8 cellular contexts compared by ENCODE assay signal in genomic region chr1:8370046-8370881, GRCh38. TPM values are rescaled to one million over a fixed set of nuclear protein-coding genes. Genes with fewer than 3 reads are reported as not detected.
DNase-seq lines count a peak whose midpoint lies in the region; ATAC-seq and TF ChIP-seq lines count a peak whose summit lies in the region.
"Had no signal": no experiment of that assay in that cellular context is flagged by ENCODE, and none has a peak within 500 bp of the region (broad histone marks: within the 10 kb centered on the region; RNA-seq: fewer than 3 reads in every experiment).

No MANE protein-coding gene starts in this region.

- H3K27ac ChIP-seq in HUES6 (ENCODE audit: low read depth, low read length): peak overlapping the region; percentile 16; the same call in 1 of the 2 replicates
- peak overlapping the region; percentile 76 for H3K27ac ChIP-seq in layer of hippocampus (ENCODE audit: low read depth, low read length)
- H3K27ac ChIP-seq in stomach: peak overlapping the region in 4 of 5 donors; percentile 80 to 88 (median 82)

- no peaks in the 10 kb centered on the region for H3K27me3 Mint-ChIP-seq in T-helper 17 cell

- no peak overlapping the region for H3K4me3 Mint-ChIP-seq in T-helper 17 cell

- H3K4me1 Mint-ChIP-seq in T-helper 17 cell: peaks cover 43% of the 10 kb centered on the region

- H3K4me3 ChIP-seq in HUES6 (ENCODE audit: low read depth, low read length) (no peak overlapping the region), stomach (no peak overlapping the region)

- H3K4me1 ChIP-seq in HUES6 (ENCODE audit: control insufficient read depth, insufficient read depth, low read length) (peaks cover 51% of the 10 kb centered on the region), stomach (peaks cover 71 to 100% (median 84%) of the 10 kb centered on the region in 4 donors)

- H3K27me3 ChIP-seq in HUES6 (ENCODE audit: control insufficient read depth, insufficient read depth, low read length) (no peaks in the 10 kb centered on the region), layer of hippocampus (ENCODE audit: control insufficient read depth, insufficient read depth, low read length) (no peaks in the 10 kb centered on the region), stomach (no peaks in the 10 kb centered on the region)

- no peak for TF ChIP-seq POLR2A in stomach (IDR thresholded peaks at IDR 0.05)

- no peak for DNase-seq in T-helper 17 cell
- DNase-seq in stomach: no peak
- DNase-seq in GM20000 (ENCODE audit: low spot score): no peak
- no peak for DNase-seq in pons (ENCODE audit: low spot score)
- DNase-seq: activated CD4-positive, CD25-positive, alpha-beta regulatory T cell treated with anti-CD3 and anti-CD28 coated beads, Interleukin-2, amount 50 U/mL, for 72 hours had no signal

- 56 to 68% (median 61%) methylated on average over 14 of the region's 14 CpGs for WGBS in stomach, 5 donors

- no peak overlapping the region for H3K9ac ChIP-seq in HUES6 (ENCODE audit: low read length)

- peaks cover 3% of the 10 kb centered on the region for H3K36me3 Mint-ChIP-seq in T-helper 17 cell (ENCODE audit: low read depth)

- intact Hi-C loops in stomach (cut with DNase I; ENCODE audit: low total_unique reads): no loop called here

- H3K9me3 ChIP-seq in HUES6 (ENCODE audit: control insufficient read depth, insufficient read depth, low read depth, low read length): no peaks in the 10 kb centered on the region
- H3K9me3 ChIP-seq in T-helper 17 cell (ENCODE audit: control insufficient read depth, low read length, poor library complexity, severe bottlenecking): no peaks in the 10 kb centered on the region
- no peaks in the 10 kb centered on the region for H3K9me3 ChIP-seq in stomach

- ATAC-seq in T-helper 17 cell (no peak), HG03521 (IDR thresholded peaks at IDR 0.05; ENCODE audit: unreplicated experiment) (no peak)

- no peak for TF ChIP-seq EP300 in stomach (IDR thresholded peaks at IDR 0.05)

- TF ChIP-seq CTCF in stomach (IDR thresholded peaks at IDR 0.05): no peak
- no peak for TF ChIP-seq CTCF in GM20000 (IDR thresholded peaks at IDR 0.05; ENCODE audit: extremely low read depth, missing control alignments)

- peaks cover 17% of the 10 kb centered on the region for H3K36me3 ChIP-seq in HUES6 (ENCODE audit: control insufficient read depth, insufficient read depth, low read length)
- H3K36me3 ChIP-seq in stomach: peaks cover 4 to 27% (median 17%) of the 10 kb centered on the region in 4 donors

- H3K27ac Mint-ChIP-seq in T-helper 17 cell: peak overlapping the region; percentile 89

RNA-seq across cellular contexts. Expression of gene SLC45A1, which starts 52.4 kb away (rescaled TPM):
- total RNA-seq in T-helper 17 cell: under 1 TPM; 0.65 to 0.70 TPM
- total RNA-seq in stomach: 1 to 10 TPM in 2 of 5 donors, not detected in 3; 2.4 to 3.0 TPM
- polyA plus RNA-seq in stomach: 1 to 10 TPM; 1.1 to 2.5 (median 1.6) TPM

Comparison
In these comparisons a context has a peak if more than half of its experiments do, and no peak if none do; other contexts are left out.
1. H3K27ac ChIP-seq: peak in every context shown above with its lines; median percentile 82 in stomach; 76 in layer of hippocampus; 16 in HUES6.